11 cellular contexts compared by ENCODE assay signal in the genomic region with DNA sequence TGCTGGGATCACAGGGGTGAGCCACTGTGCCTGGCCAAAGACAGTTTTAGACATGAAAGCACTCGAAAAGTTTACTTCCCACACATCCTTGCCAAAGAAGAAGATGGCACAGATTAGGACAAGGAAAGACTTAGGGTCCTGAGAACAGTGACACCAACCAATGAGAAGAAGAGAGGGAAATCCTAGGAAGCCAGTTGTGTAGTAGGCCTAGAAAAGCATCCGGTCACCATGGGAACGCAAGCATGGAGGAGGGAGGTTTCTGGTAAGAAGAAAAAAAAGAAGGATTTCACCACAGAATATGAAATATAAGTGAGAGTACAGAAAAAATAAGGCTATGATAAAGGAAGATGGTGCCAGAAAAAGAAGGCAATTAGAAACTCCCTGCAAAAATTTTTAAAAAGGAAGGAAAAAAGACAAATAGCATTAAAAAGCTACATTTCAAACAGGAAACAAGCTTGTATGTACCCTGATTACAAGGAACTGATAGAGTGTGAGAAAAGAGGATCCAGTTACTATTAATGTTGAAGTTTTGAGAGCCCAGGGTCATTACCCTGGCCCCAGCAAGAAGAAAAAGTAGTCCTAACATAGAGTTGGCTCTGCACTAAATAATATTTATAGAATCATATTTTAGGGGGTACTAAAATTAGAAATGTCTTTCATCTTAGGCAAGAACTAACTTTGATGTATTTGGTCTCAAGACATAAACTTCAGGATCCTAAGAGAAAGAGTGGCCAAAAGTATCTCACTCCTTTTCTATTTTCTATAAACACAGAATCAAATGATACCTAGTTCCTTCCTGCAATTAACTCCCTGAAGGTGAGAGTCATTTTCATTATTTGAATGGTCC. TPM values are rescaled to one million over a fixed set of nuclear protein-coding genes. Genes with fewer than 3 reads are reported as not detected.
A peak's percentile ranks its signal among the peaks of the same experiment; 100 is the strongest.
DNase-seq lines count a peak whose midpoint lies in the region; ATAC-seq and TF ChIP-seq lines count a peak whose summit lies in the region.
"Had no signal": no experiment of that assay in that cellular context is flagged by ENCODE, and none has a peak within 500 bp of the region (broad histone marks: within the 10 kb centered on the region; RNA-seq: fewer than 3 reads in every experiment).

No MANE protein-coding gene starts in this region.

- no peaks in the 10 kb centered on the region for H3K9me3 Mint-ChIP-seq in endothelial cell (ENCODE audit: unreplicated experiment)
- H3K9me3 Mint-ChIP-seq in stimulated activated memory B cell treated with anti-CD40 and anti-IgM and Interleukin-4, amounts not matched to agents 10 μg/mL and 1 μg/mL and 100 μg/mL, for 72 hours = peaks cover 3% of the 10 kb centered on the region

- no peaks in the 10 kb centered on the region for H3K27me3 Mint-ChIP-seq in endothelial cell (ENCODE audit: unreplicated experiment)
- H3K27me3 Mint-ChIP-seq in stimulated activated memory B cell treated with anti-CD40 and anti-IgM and Interleukin-4, amounts not matched to agents 10 μg/mL and 1 μg/mL and 100 μg/mL, for 72 hours = no peaks in the 10 kb centered on the region
- H3K27me3 Mint-ChIP-seq: activated CD4-positive, alpha-beta T cell treated with anti-CD3 and anti-CD28 coated beads for 36 hours had no signal

- ATAC-seq in GM18517 (IDR thresholded peaks at IDR 0.05; ENCODE audit: unreplicated experiment) (peak; percentile 39), HG03432 (IDR thresholded peaks at IDR 0.05; ENCODE audit: unreplicated experiment) (peak; percentile 32)
- peak; percentile 75 for ATAC-seq in stimulated activated memory B cell treated with anti-CD40 and anti-IgM and Interleukin-4, amounts not matched to agents 10 μg/mL and 1 μg/mL and 100 μg/mL, for 72 hours
- ATAC-seq: activated CD4-positive, alpha-beta T cell treated with anti-CD3 and anti-CD28 coated beads for 36 hours had no signal

- DNase-seq in endothelial cell (ENCODE audit: low spot score) (peak; percentile 18), NCI-H1105 (lab: John Stamatoyannopoulos, UW) (no peak), NCI-H2107 treated with DMSO at 0.1 percent for 48 hours (lab: John Stamatoyannopoulos, UW; ENCODE audit: unreplicated experiment) (no peak)
- DNase-seq in stimulated activated CD8-positive, alpha-beta memory T cell treated with anti-CD3 and anti-CD28 coated beads, Interleukin-4, amount 100 ng/mL, for 48 hours = no peak
- DNase-seq: activated CD4-positive, alpha-beta T cell treated with anti-CD3 and anti-CD28 coated beads for 36 hours; activated naive CD4-positive, alpha-beta T cell; colonic mucosa; Kasumi-1 had no signal

- peaks cover 9% of the 10 kb centered on the region for H3K4me1 Mint-ChIP-seq in endothelial cell (ENCODE audit: unreplicated experiment)
- H3K4me1 Mint-ChIP-seq in stimulated activated memory B cell treated with anti-CD40 and anti-IgM and Interleukin-4, amounts not matched to agents 10 μg/mL and 1 μg/mL and 100 μg/mL, for 72 hours = peaks cover 71% of the 10 kb centered on the region

- no peak overlapping the region for H3K4me3 Mint-ChIP-seq in endothelial cell (ENCODE audit: unreplicated experiment)
- peak overlapping the region; percentile 50 for H3K4me3 Mint-ChIP-seq in stimulated activated memory B cell treated with anti-CD40 and anti-IgM and Interleukin-4, amounts not matched to agents 10 μg/mL and 1 μg/mL and 100 μg/mL, for 72 hours
- H3K4me3 Mint-ChIP-seq: activated CD4-positive, alpha-beta T cell treated with anti-CD3 and anti-CD28 coated beads for 36 hours had no signal

- H3K27ac Mint-ChIP-seq in endothelial cell (ENCODE audit: unreplicated experiment) = peak overlapping the region; percentile 1
- peak overlapping the region; percentile 66 for H3K27ac Mint-ChIP-seq in stimulated activated memory B cell treated with anti-CD40 and anti-IgM and Interleukin-4, amounts not matched to agents 10 μg/mL and 1 μg/mL and 100 μg/mL, for 72 hours
- H3K27ac Mint-ChIP-seq: activated CD4-positive, alpha-beta T cell treated with anti-CD3 and anti-CD28 coated beads for 36 hours had no signal

- H3K36me3 Mint-ChIP-seq in endothelial cell (ENCODE audit: low read depth, unreplicated experiment) = no peaks in the 10 kb centered on the region
- H3K36me3 Mint-ChIP-seq in stimulated activated memory B cell treated with anti-CD40 and anti-IgM and Interleukin-4, amounts not matched to agents 10 μg/mL and 1 μg/mL and 100 μg/mL, for 72 hours = peaks cover 30% of the 10 kb centered on the region

- TF ChIP-seq CTCF in endothelial cell (IDR thresholded peaks at IDR 0.05; ENCODE audit: unreplicated experiment) = no peak

RNA-seq across cellular contexts. Expression of a gene that starts 16.1 kb away (rescaled TPM):
- total RNA-seq in endothelial cell (ENCODE audit: unreplicated experiment) = 3.9 TPM
